8 cellular contexts compared by ENCODE assay signal in the genomic region with DNA sequence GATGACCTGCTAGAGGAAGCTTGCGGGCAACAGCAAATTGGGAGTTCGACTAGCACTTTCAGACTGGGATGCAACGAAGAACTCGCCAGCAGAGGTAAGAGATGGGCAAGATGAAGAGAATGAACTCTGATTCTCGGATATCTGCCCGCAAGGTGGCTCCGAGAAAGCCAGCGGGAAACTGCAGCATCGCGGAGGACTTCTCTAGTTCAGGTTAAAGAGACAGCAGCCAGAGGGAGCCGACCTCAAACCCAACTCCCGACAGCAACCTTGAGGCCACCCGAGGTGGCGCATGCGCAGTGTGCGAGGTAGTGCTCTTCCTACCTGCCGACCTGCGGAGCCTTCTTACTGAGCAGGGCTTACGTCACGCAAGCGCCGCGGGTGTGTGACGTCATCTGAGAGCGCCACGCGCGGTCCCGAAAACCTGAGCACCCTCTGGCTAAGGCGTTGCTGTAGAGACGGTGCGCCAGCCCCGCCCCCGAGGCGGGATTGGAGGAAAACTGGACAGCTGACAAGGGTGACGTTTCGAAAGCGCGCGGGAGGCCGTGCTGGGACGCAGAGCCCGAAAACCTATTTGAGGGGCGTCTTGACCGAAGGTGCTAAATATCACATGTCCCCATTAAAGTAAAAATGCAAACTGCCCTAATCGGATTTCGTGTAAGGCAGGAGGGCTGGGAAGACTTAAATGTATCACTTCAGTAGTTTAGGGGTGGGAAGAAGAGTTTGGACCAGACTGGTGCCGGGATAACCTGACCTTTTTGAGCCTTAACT.
A peak's percentile ranks its signal among the peaks of the same experiment; 100 is the strongest.
DNase-seq lines count a peak whose midpoint lies in the region; ATAC-seq and TF ChIP-seq lines count a peak whose summit lies in the region.

No MANE protein-coding gene starts in this region.

- peak overlapping the region; percentile 99 for H3K27ac Mint-ChIP-seq in activated naive CD4-positive, alpha-beta T cell treated with anti-CD3 and anti-CD28 coated beads, Interleukin-2, amount 50 U/mL, for 24 hours

- ATAC-seq in HG02571 (IDR thresholded peaks at IDR 0.05; ENCODE audit: unreplicated experiment), result peak; percentile 70

- no peaks in the 10 kb centered on the region for H3K36me3 Mint-ChIP-seq in activated naive CD4-positive, alpha-beta T cell treated with anti-CD3 and anti-CD28 coated beads, Interleukin-2, amount 50 U/mL, for 24 hours

- no peaks in the 10 kb centered on the region for H3K36me3 ChIP-seq in GM06990 (ENCODE audit: control insufficient read depth, insufficient read depth, low read length)
- no peaks in the 10 kb centered on the region for H3K36me3 ChIP-seq in SK-N-MC (ENCODE audit: insufficient read depth, low read length)

- peaks cover 59% of the 10 kb centered on the region for H3K4me1 Mint-ChIP-seq in activated naive CD4-positive, alpha-beta T cell treated with anti-CD3 and anti-CD28 coated beads, Interleukin-2, amount 50 U/mL, for 24 hours

- DNase-seq in GM06990 (ENCODE audit: extremely low read depth, insufficient read length) (peak; percentile 100), NCI-H1048 (lab: John Stamatoyannopoulos, UW) (peak; percentile 96), SK-N-MC (ENCODE audit: low read depth, low spot score) (peak; percentile 98), globus pallidus (ENCODE audit: low spot score) (peak; percentile 98), non-pigmented ciliary epithelial cell (ENCODE audit: low read depth) (peak; percentile 90), superior temporal gyrus (ENCODE audit: extremely low spot score) (peak; percentile 100)

- TF ChIP-seq CTCF in GM06990 (IDR thresholded peaks at IDR 0.05; ENCODE audit: insufficient read depth, low read length, poor library complexity, severe bottlenecking), result no peak

- H3K9ac ChIP-seq in SK-N-MC (ENCODE audit: insufficient read length), result peak overlapping the region; percentile 77

- H3K27ac ChIP-seq in SK-N-MC, result peak overlapping the region; percentile 60; the same call in 1 of the 2 replicates

- no peaks in the 10 kb centered on the region for H3K9me3 Mint-ChIP-seq in activated naive CD4-positive, alpha-beta T cell treated with anti-CD3 and anti-CD28 coated beads, Interleukin-2, amount 50 U/mL, for 24 hours

- H3K27me3 ChIP-seq in GM06990 (replicated peaks; ENCODE audit: control insufficient read depth, insufficient read depth, low read length), result no peaks in the 10 kb centered on the region

- peak overlapping the region; percentile 98 for H3K4me3 Mint-ChIP-seq in activated naive CD4-positive, alpha-beta T cell treated with anti-CD3 and anti-CD28 coated beads, Interleukin-2, amount 50 U/mL, for 24 hours

- no peaks in the 10 kb centered on the region for H3K9me3 ChIP-seq in SK-N-MC (ENCODE audit: low read depth, low read length)

- H3K4me3 ChIP-seq in GM06990 (replicated peaks; ENCODE audit: low read depth, low read length) (peak overlapping the region; percentile 62), SK-N-MC (peak overlapping the region; percentile 80)

- H3K27me3 Mint-ChIP-seq in activated naive CD4-positive, alpha-beta T cell treated with anti-CD3 and anti-CD28 coated beads, Interleukin-2, amount 50 U/mL, for 24 hours, result no peaks in the 10 kb centered on the region

Comparison
In these comparisons a context has a peak if more than half of its experiments do, and no peak if none do; other contexts are left out.
1. Peak in every context shown above with its lines: DNase-seq, ATAC-seq, H3K4me3 ChIP-seq and H3K27ac ChIP-seq.